Comparison of ENCODE assay signal across 2 cellular contexts in the genomic region with DNA sequence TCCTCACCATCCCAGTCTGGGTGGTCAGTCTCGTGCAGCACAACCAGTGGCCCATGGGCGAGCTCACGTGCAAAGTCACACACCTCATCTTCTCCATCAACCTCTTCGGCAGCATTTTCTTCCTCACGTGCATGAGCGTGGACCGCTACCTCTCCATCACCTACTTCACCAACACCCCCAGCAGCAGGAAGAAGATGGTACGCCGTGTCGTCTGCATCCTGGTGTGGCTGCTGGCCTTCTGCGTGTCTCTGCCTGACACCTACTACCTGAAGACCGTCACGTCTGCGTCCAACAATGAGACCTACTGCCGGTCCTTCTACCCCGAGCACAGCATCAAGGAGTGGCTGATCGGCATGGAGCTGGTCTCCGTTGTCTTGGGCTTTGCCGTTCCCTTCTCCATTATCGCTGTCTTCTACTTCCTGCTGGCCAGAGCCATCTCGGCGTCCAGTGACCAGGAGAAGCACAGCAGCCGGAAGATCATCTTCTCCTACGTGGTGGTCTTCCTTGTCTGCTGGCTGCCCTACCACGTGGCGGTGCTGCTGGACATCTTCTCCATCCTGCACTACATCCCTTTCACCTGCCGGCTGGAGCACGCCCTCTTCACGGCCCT.
TF ChIP-seq lines count a peak whose summit lies in the region.

No MANE protein-coding gene starts in this region.

TF ChIP-seq in IMR-90, 13 proteins besides CTCF, POLR2A, EP300 and RAD21:
- TF ChIP-seq MXI1 (IDR thresholded peaks at IDR 0.05; ENCODE audit: borderline replicate concordance, low read depth, low read length) (no peak), CHD1 (IDR thresholded peaks at IDR 0.05; ENCODE audit: low read depth, low read length) (no peak), MAFK (IDR thresholded peaks at IDR 0.05; ENCODE audit: low read depth, low read length) (no peak), MAZ (IDR thresholded peaks at IDR 0.05; ENCODE audit: borderline replicate concordance, low read depth, low read length) (no peak), SMC3 (IDR thresholded peaks at IDR 0.05; ENCODE audit: low read depth, low read length) (no peak), FOS (IDR thresholded peaks at IDR 0.05; ENCODE audit: low read depth, low read length) (no peak), NFE2L2 (IDR thresholded peaks at IDR 0.05; ENCODE audit: low read depth, low read length) (no peak), CEBPB (IDR thresholded peaks at IDR 0.05; ENCODE audit: low read depth, low read length) (no peak), BHLHE40 (IDR thresholded peaks at IDR 0.05; ENCODE audit: low read depth, low read length) (no peak), RFX5 (IDR thresholded peaks at IDR 0.05; ENCODE audit: low read depth, low read length) (no peak), RCOR1 (IDR thresholded peaks at IDR 0.05; ENCODE audit: insufficient replicate concordance, low read length) (no peak)
- TF ChIP-seq, protein P1, sequence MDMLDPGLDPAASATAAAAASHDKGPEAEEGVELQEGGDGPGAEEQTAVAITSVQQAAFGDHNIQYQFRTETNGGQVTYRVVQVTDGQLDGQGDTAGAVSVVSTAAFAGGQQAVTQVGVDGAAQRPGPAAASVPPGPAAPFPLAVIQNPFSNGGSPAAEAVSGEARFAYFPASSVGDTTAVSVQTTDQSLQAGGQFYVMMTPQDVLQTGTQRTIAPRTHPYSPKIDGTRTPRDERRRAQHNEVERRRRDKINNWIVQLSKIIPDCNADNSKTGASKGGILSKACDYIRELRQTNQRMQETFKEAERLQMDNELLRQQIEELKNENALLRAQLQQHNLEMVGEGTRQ (IDR thresholded peaks at IDR 0.05; ENCODE audit: low read depth, low read length) = no peak
- TF ChIP-seq, protein P2, sequence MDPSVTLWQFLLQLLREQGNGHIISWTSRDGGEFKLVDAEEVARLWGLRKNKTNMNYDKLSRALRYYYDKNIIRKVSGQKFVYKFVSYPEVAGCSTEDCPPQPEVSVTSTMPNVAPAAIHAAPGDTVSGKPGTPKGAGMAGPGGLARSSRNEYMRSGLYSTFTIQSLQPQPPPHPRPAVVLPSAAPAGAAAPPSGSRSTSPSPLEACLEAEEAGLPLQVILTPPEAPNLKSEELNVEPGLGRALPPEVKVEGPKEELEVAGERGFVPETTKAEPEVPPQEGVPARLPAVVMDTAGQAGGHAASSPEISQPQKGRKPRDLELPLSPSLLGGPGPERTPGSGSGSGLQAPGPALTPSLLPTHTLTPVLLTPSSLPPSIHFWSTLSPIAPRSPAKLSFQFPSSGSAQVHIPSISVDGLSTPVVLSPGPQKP (IDR thresholded peaks at IDR 0.05; ENCODE audit: borderline replicate concordance, low read depth, low read length) = no peak

TF ChIP-seq in GM12878, 131 proteins besides CTCF, POLR2A, EP300 and RAD21:
- TF ChIP-seq FOXK2 (IDR thresholded peaks at IDR 0.05) (no peak), POLR2AphosphoS2 (IDR thresholded peaks at IDR 0.05; ENCODE audit: low read depth, low read length) (peak; percentile 35; the same call in 1 of the 2 replicates), POLR2AphosphoS5 (IDR thresholded peaks at IDR 0.05; ENCODE audit: low read length) (0 out of 2 replicates have a peak, but pooled peaks have one; percentile 22), MLLT1 (IDR thresholded peaks at IDR 0.05) (0 out of 2 replicates have a peak, but pooled peaks have one; percentile 36)
